Comparison of ENCODE assay signal across 2 cellular contexts in genomic region chr10:114604357-114605129, GRCh38.
TF ChIP-seq lines count a peak whose summit lies in the region.

No MANE protein-coding gene starts in this region.

TF ChIP-seq in liver, 16 proteins besides CTCF, POLR2A, EP300 and RAD21 (continued from another document):
- TF ChIP-seq ZBTB33 (IDR thresholded peaks at IDR 0.05) (no peak), FOXA2 (IDR thresholded peaks at IDR 0.05) (no peak), MAX (IDR thresholded peaks at IDR 0.05) (no peak), SP1 (IDR thresholded peaks at IDR 0.05) (no peak), YY1 (IDR thresholded peaks at IDR 0.05) (no peak)
- TF ChIP-seq, protein P1, sequence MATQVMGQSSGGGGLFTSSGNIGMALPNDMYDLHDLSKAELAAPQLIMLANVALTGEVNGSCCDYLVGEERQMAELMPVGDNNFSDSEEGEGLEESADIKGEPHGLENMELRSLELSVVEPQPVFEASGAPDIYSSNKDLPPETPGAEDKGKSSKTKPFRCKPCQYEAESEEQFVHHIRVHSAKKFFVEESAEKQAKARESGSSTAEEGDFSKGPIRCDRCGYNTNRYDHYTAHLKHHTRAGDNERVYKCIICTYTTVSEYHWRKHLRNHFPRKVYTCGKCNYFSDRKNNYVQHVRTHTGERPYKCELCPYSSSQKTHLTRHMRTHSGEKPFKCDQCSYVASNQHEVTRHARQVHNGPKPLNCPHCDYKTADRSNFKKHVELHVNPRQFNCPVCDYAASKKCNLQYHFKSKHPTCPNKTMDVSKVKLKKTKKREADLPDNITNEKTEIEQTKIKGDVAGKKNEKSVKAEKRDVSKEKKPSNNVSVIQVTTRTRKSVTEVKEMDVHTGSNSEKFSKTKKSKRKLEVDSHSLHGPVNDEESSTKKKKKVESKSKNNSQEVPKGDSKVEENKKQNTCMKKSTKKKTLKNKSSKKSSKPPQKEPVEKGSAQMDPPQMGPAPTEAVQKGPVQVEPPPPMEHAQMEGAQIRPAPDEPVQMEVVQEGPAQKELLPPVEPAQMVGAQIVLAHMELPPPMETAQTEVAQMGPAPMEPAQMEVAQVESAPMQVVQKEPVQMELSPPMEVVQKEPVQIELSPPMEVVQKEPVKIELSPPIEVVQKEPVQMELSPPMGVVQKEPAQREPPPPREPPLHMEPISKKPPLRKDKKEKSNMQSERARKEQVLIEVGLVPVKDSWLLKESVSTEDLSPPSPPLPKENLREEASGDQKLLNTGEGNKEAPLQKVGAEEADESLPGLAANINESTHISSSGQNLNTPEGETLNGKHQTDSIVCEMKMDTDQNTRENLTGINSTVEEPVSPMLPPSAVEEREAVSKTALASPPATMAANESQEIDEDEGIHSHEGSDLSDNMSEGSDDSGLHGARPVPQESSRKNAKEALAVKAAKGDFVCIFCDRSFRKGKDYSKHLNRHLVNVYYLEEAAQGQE (IDR thresholded peaks at IDR 0.05), result no peak

TF ChIP-seq in HepG2, 621 proteins besides CTCF, POLR2A, EP300 and RAD21 (continued from another document):
- TF ChIP-seq, protein P2, sequence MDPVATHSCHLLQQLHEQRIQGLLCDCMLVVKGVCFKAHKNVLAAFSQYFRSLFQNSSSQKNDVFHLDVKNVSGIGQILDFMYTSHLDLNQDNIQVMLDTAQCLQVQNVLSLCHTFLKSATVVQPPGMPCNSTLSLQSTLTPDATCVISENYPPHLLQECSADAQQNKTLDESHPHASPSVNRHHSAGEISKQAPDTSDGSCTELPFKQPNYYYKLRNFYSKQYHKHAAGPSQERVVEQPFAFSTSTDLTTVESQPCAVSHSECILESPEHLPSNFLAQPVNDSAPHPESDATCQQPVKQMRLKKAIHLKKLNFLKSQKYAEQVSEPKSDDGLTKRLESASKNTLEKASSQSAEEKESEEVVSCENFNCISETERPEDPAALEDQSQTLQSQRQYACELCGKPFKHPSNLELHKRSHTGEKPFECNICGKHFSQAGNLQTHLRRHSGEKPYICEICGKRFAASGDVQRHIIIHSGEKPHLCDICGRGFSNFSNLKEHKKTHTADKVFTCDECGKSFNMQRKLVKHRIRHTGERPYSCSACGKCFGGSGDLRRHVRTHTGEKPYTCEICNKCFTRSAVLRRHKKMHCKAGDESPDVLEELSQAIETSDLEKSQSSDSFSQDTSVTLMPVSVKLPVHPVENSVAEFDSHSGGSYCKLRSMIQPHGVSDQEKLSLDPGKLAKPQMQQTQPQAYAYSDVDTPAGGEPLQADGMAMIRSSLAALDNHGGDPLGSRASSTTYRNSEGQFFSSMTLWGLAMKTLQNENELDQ (CRISPR knock-in tag; IDR thresholded peaks at IDR 0.05; ENCODE audit: borderline replicate concordance), result no peak
- TF ChIP-seq, protein P3, sequence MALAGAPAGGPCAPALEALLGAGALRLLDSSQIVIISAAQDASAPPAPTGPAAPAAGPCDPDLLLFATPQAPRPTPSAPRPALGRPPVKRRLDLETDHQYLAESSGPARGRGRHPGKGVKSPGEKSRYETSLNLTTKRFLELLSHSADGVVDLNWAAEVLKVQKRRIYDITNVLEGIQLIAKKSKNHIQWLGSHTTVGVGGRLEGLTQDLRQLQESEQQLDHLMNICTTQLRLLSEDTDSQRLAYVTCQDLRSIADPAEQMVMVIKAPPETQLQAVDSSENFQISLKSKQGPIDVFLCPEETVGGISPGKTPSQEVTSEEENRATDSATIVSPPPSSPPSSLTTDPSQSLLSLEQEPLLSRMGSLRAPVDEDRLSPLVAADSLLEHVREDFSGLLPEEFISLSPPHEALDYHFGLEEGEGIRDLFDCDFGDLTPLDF (CRISPR knock-in tag; IDR thresholded peaks at IDR 0.05), result no peak
- TF ChIP-seq TCF7 (IDR thresholded peaks at IDR 0.05; ENCODE audit: low read depth) (no peak), AKAP8 (CRISPR knock-in tag; IDR thresholded peaks at IDR 0.05) (no peak), ZNF234 (CRISPR knock-in tag; conservative IDR thresholded peaks at IDR 0.05) (no peak), ZNF12 (CRISPR knock-in tag; IDR thresholded peaks at IDR 0.05) (no peak)
